ENCODE assay signal across 27 cellular contexts in genomic region chr9:115030006-115030405, GRCh38.
"Had no signal": no experiment of that assay in that cellular context is flagged by ENCODE, and none has a peak within 500 bp of the region (broad histone marks: within the 10 kb centered on the region; RNA-seq: fewer than 3 reads in every experiment).

No MANE protein-coding gene starts in this region.

- H3K9ac ChIP-seq: neural progenitor cell, parathyroid adenoma had no signal

- H3K4me1 Mint-ChIP-seq: naive thymus-derived CD8-positive, alpha-beta T cell; neural progenitor cell; stimulated activated memory B cell treated with anti-CD40 and anti-IgM and Interleukin-4, amounts not matched to agents 10 μg/mL and 1 μg/mL and 100 μg/mL, for 72 hours had no signal

- H2AFZ ChIP-seq: neural progenitor cell, parathyroid adenoma had no signal

- H3K27ac Mint-ChIP-seq: naive thymus-derived CD8-positive, alpha-beta T cell; nephron; neural progenitor cell; stimulated activated memory B cell treated with anti-CD40 and anti-IgM and Interleukin-4, amounts not matched to agents 10 μg/mL and 1 μg/mL and 100 μg/mL, for 72 hours; type B pancreatic cell had no signal

- H3K4me1 ChIP-seq: lower lobe of right lung, parathyroid adenoma, psoas muscle, right lobe of liver, uterus had no signal

- H3K9me3 ChIP-seq: heart right ventricle, left lung, lower lobe of right lung, neutrophil, psoas muscle, right atrium auricular region, right lobe of liver, tibial nerve, uterus had no signal

- H3K36me3 ChIP-seq: lower lobe of right lung, neural progenitor cell, neutrophil, right atrium auricular region, right lobe of liver, uterus had no signal

- H3K4me2 ChIP-seq: neural progenitor cell, smooth muscle cell had no signal

- DNase-seq: heart right ventricle; hippocampal formation; kidney glomerular epithelial cell; left colon; left lung; lower lobe of right lung; naive thymus-derived CD8-positive, alpha-beta T cell; occipital lobe; psoas muscle; right lobe of liver; stimulated activated CD4-positive, alpha-beta T cell treated with anti-CD3 and anti-CD28 coated beads, Interleukin-1b, Interleukin-23, amount 100 ng/mL, for 48 hours; stimulated activated CD4-positive, alpha-beta T cell treated with anti-CD3 and anti-CD28 coated beads, Interleukin-2, amount 100 ng/mL, for 48 hours; stimulated activated CD4-positive, alpha-beta T cell treated with anti-CD3 and anti-CD28 coated beads, Interleukin-4, amount 100 ng/mL, for 4 hours; stimulated activated CD8-positive, alpha-beta memory T cell treated with anti-CD3 and anti-CD28 coated beads, Interleukin-4, amount 100 ng/mL, for 48 hours; stimulated activated naive CD4-positive, alpha-beta T cell treated with Interleukin-2 at 50 U/mL for 16 hours; stimulated activated naive CD8-positive, alpha-beta T cell treated with anti-CD3 and anti-CD28 coated beads, Interleukin-15, amount 100 ng/mL, for 72 hours; substantia nigra; uterus had no signal

- H3K36me3 Mint-ChIP-seq: naive thymus-derived CD8-positive, alpha-beta T cell; stimulated activated memory B cell treated with anti-CD40 and anti-IgM and Interleukin-4, amounts not matched to agents 10 μg/mL and 1 μg/mL and 100 μg/mL, for 72 hours had no signal

- H3K9me3 Mint-ChIP-seq: naive thymus-derived CD8-positive, alpha-beta T cell; nephron; neural progenitor cell; stimulated activated memory B cell treated with anti-CD40 and anti-IgM and Interleukin-4, amounts not matched to agents 10 μg/mL and 1 μg/mL and 100 μg/mL, for 72 hours; stimulated activated naive CD8-positive, alpha-beta T cell treated with anti-CD3 and anti-CD28 coated beads, Interleukin-15, amount 100 ng/mL, for 72 hours; type B pancreatic cell had no signal

- H3K4me3 ChIP-seq: heart right ventricle, left lung, lower lobe of right lung, neural progenitor cell, psoas muscle, right atrium auricular region, right lobe of liver, smooth muscle cell, tibial nerve, uterus had no signal

- ATAC-seq: heart right ventricle; left colon; left lung; lower lobe of right lung; naive thymus-derived CD8-positive, alpha-beta T cell; psoas muscle; right lobe of liver; stimulated activated memory B cell treated with anti-CD40 and anti-IgM and Interleukin-4, amounts not matched to agents 10 μg/mL and 1 μg/mL and 100 μg/mL, for 72 hours; stimulated activated naive CD8-positive, alpha-beta T cell treated with anti-CD3 and anti-CD28 coated beads, Interleukin-15, amount 100 ng/mL, for 72 hours had no signal

- H3K27me3 Mint-ChIP-seq: type B pancreatic cell had no signal

- H3K27ac ChIP-seq: heart right ventricle, left lung, lower lobe of right lung, neural progenitor cell, neutrophil, parathyroid adenoma, psoas muscle, right atrium auricular region, right lobe of liver, tibial nerve, uterus had no signal

- H3K4me3 Mint-ChIP-seq: naive thymus-derived CD8-positive, alpha-beta T cell; nephron; neural progenitor cell; stimulated activated memory B cell treated with anti-CD40 and anti-IgM and Interleukin-4, amounts not matched to agents 10 μg/mL and 1 μg/mL and 100 μg/mL, for 72 hours; stimulated activated naive CD8-positive, alpha-beta T cell treated with anti-CD3 and anti-CD28 coated beads, Interleukin-15, amount 100 ng/mL, for 72 hours; type B pancreatic cell had no signal

- H3K27me3 ChIP-seq: left lung, neural progenitor cell, neutrophil, right atrium auricular region, right lobe of liver, tibial nerve, uterus had no signal
